ENCODE assay signal across 11 cellular contexts in genomic region chr2:102356741-102357140, GRCh38. TPM values are rescaled to one million over a fixed set of nuclear protein-coding genes. Genes with fewer than 3 reads are reported as not detected.
DNase-seq lines count a peak whose midpoint lies in the region; ATAC-seq and TF ChIP-seq lines count a peak whose summit lies in the region.
"Had no signal": no experiment of that assay in that cellular context is flagged by ENCODE, and none has a peak within 500 bp of the region (broad histone marks: within the 10 kb centered on the region; RNA-seq: fewer than 3 reads in every experiment).

No MANE protein-coding gene starts in this region.

- TF ChIP-seq POLR2A in esophagus muscularis mucosa (IDR thresholded peaks at IDR 0.05; ENCODE audit: low read depth): no peak

- intact Hi-C loops in esophagus muscularis mucosa (cut with DNase I): loop anchor here (10.0 kb wide), 2 partner anchors 102 to 352 kb away; no protein-coding TSS in a partner anchor

- peak overlapping the region; percentile 83 for H3K4me3 Mint-ChIP-seq in WTC11
- H3K4me3 Mint-ChIP-seq in stimulated activated naive B cell treated with anti-CD40 and anti-IgM and Interleukin-4, amounts not matched to agents 10 μg/mL and 1 μg/mL and 100 μg/mL, for 72 hours: no peak overlapping the region

- H3K27ac Mint-ChIP-seq in WTC11: no peak overlapping the region
- no peak overlapping the region for H3K27ac Mint-ChIP-seq in stimulated activated naive B cell treated with anti-CD40 and anti-IgM and Interleukin-4, amounts not matched to agents 10 μg/mL and 1 μg/mL and 100 μg/mL, for 72 hours

- peaks cover 0 to 6% (median 0%) of the 10 kb centered on the region in 4 donors for H3K27me3 ChIP-seq in esophagus muscularis mucosa
- H3K27me3 ChIP-seq: brain microvascular endothelial cell had no signal

- H3K4me3 ChIP-seq in GM12864 (ENCODE audit: low read depth, low read length): peak overlapping the region; percentile 91
- peak overlapping the region in 3 of 4 donors; percentile 29 to 68 (median 60) for H3K4me3 ChIP-seq in esophagus muscularis mucosa
- H3K4me3 ChIP-seq in skeletal muscle cell (ENCODE audit: low read depth, low read length): peak overlapping the region; percentile 69

- H3K36me3 Mint-ChIP-seq in WTC11: no peaks in the 10 kb centered on the region
- no peaks in the 10 kb centered on the region for H3K36me3 Mint-ChIP-seq in stimulated activated naive B cell treated with anti-CD40 and anti-IgM and Interleukin-4, amounts not matched to agents 10 μg/mL and 1 μg/mL and 100 μg/mL, for 72 hours

- H3K9me3 ChIP-seq in esophagus muscularis mucosa: no peaks in the 10 kb centered on the region

- no peaks in the 10 kb centered on the region for H3K9me3 Mint-ChIP-seq in WTC11
- H3K9me3 Mint-ChIP-seq in stimulated activated naive B cell treated with anti-CD40 and anti-IgM and Interleukin-4, amounts not matched to agents 10 μg/mL and 1 μg/mL and 100 μg/mL, for 72 hours: no peaks in the 10 kb centered on the region

- DNase-seq in GM12864 (ENCODE audit: low read depth) (no peak), WTC11 (ENCODE audit: low spot score) (no peak), esophagus muscularis mucosa (ENCODE audit: extremely low spot score) (no peak), skeletal muscle cell (ENCODE audit: low read depth) (no peak), GF-D8 (lab: John Stamatoyannopoulos, UW) (no peak)
- DNase-seq in stimulated activated CD4-positive, alpha-beta T cell treated with anti-CD3 and anti-CD28 coated beads, Interleukin-15, amount 100 ng/mL, for 24 hours: no peak
- no peak for DNase-seq in stimulated activated naive B cell treated with anti-CD40 and anti-IgM and Interleukin-4, amounts not matched to agents 10 μg/mL and 1 μg/mL and 100 μg/mL, for 72 hours
- DNase-seq: brain microvascular endothelial cell, MV-4-11, NCI-H510A had no signal

- TF ChIP-seq CTCF in GM12864 (IDR thresholded peaks at IDR 0.05; ENCODE audit: low read depth, low read length, missing control alignments) (no peak), WTC11 (IDR thresholded peaks at IDR 0.05) (no peak), esophagus muscularis mucosa (IDR thresholded peaks at IDR 0.05) (no peak)

- POLR2A ChIA-PET in WTC11 (lab: Charles Lee): no interaction called here

- H3K27ac ChIP-seq in esophagus muscularis mucosa (replicated peaks in 1 of 4): no peak overlapping the region
- H3K27ac ChIP-seq: brain microvascular endothelial cell had no signal

- 87% methylated on average over 2 of the region's 2 CpGs for WGBS in esophagus muscularis mucosa

- H3K27me3 Mint-ChIP-seq in WTC11 (ENCODE audit: low read depth): peaks cover 32% of the 10 kb centered on the region
- H3K27me3 Mint-ChIP-seq in stimulated activated naive B cell treated with anti-CD40 and anti-IgM and Interleukin-4, amounts not matched to agents 10 μg/mL and 1 μg/mL and 100 μg/mL, for 72 hours: peaks cover 4 to 5% of the 10 kb centered on the region in 2 donors

- H3K36me3 ChIP-seq in esophagus muscularis mucosa: no peaks in the 10 kb centered on the region
- H3K36me3 ChIP-seq: brain microvascular endothelial cell had no signal

- H3K4me1 Mint-ChIP-seq in WTC11: peaks cover 9% of the 10 kb centered on the region
- H3K4me1 Mint-ChIP-seq in stimulated activated naive B cell treated with anti-CD40 and anti-IgM and Interleukin-4, amounts not matched to agents 10 μg/mL and 1 μg/mL and 100 μg/mL, for 72 hours: peaks cover 13 to 35% of the 10 kb centered on the region in 2 donors

- CTCF ChIA-PET in WTC11 (lab: Charles Lee): interaction anchor here (0.7 to 1.7 kb wide), 8 partner anchors 46 to 1380 kb away, joined by 3 to 14 read pairs (median 6); partner anchors contain the start of gene IL1RL1

- TF ChIP-seq EP300 in esophagus muscularis mucosa (IDR thresholded peaks at IDR 0.05): no peak

- no peak for ATAC-seq in WTC11
- ATAC-seq in stimulated activated naive B cell treated with anti-CD40 and anti-IgM and Interleukin-4, amounts not matched to agents 10 μg/mL and 1 μg/mL and 100 μg/mL, for 72 hours (replicated peaks): no peak

- peaks cover 5 to 16% (median 13%) of the 10 kb centered on the region in 4 donors for H3K4me1 ChIP-seq in esophagus muscularis mucosa

TF ChIP-seq in WTC11, 78 proteins besides CTCF, POLR2A, EP300 and RAD21:
- TF ChIP-seq IRF2 (CRISPR knock-in tag; IDR thresholded peaks at IDR 0.05; ENCODE audit: borderline replicate concordance, low read depth) (no peak), FOXK1 (CRISPR knock-in tag; IDR thresholded peaks at IDR 0.05) (no peak)
- TF ChIP-seq, protein P1, sequence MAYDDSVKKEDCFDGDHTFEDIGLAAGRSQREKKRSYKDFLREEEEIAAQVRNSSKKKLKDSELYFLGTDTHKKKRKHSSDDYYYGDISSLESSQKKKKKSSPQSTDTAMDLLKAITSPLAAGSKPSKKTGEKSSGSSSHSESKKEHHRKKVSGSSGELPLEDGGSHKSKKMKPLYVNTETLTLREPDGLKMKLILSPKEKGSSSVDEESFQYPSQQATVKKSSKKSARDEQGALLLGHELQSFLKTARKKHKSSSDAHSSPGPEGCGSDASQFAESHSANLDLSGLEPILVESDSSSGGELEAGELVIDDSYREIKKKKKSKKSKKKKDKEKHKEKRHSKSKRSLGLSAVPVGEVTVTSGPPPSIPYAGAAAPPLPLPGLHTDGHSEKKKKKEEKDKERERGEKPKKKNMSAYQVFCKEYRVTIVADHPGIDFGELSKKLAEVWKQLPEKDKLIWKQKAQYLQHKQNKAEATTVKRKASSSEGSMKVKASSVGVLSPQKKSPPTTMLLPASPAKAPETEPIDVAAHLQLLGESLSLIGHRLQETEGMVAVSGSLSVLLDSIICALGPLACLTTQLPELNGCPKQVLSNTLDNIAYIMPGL (CRISPR knock-in tag; IDR thresholded peaks at IDR 0.05): no peak

RNA-seq across cellular contexts. Expression of gene IL18R1, which starts 1.1 kb away (rescaled TPM):
- total RNA-seq in WTC11 (2021) (0.25 to 0.46 TPM in 2 of 3 replicates, not detected in the other), esophagus muscularis mucosa (10 to 100 TPM in 1 of 4 donors, 1 to 10 TPM in 3; 2.8 to 11.8 (median 5.2) TPM)

RNA-seq across cellular contexts. Expression of gene IL1RL1, which starts 45.4 kb away (rescaled TPM):
- total RNA-seq in WTC11 (2021): 0.05 TPM in 1 of 3 replicates, not detected in the others
- 10 to 100 TPM in 1 of 4 donors, 1 to 10 TPM in 3; 4.3 to 20.2 (median 8.1) TPM for total RNA-seq in esophagus muscularis mucosa
- total RNA-seq: progenitor cell of endocrine pancreas had no signal
